8 cellular contexts compared by ENCODE assay signal in the genomic region with DNA sequence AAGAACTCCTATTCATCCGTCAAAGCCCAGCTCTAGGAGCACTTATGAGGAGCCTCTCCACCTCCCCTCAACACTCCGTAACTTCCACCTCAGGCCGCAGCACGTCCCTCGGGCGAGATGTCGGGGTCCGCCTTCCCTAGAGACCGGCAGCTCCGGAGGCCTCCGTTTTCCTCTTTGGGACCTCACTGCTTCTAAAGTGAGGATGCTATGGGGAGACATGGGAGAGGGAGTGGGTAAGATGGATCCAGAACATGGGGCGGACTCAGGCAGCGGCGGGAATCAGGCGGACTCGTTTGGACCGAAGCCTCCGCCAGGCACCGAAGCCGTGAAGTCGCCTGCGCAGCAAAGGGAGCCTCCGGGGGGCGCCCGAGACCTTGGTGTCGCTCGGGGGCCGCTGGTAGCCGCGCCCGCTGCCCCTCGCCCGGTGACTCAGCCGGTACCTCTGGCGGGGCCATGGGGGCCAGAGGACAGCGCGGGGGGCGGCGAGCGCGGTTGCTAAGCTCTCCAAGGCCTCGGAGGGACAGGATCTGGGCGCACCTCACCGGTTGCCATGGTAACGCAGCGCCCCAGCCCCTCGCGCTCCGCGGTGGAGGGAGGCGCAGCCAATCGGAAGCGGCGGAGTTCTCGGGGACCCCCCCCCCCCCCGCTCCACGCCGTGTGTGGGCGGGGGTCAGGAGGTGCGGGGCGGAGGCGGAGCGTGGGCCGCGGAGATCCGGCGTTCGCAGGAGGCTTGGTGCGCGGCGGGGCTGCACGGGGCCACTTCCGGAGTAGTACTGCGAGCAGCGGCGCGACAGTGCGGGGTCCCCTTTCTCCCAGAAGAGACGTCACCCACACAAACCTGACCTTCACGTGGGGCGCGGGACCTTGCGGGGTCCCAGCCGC. TPM values are rescaled to one million over a fixed set of nuclear protein-coding genes. Genes with fewer than 3 reads are reported as not detected.
A peak's percentile ranks its signal among the peaks of the same experiment; 100 is the strongest.
DNase-seq lines count a peak whose midpoint lies in the region; ATAC-seq and TF ChIP-seq lines count a peak whose summit lies in the region.

No MANE protein-coding gene starts in this region.

- DNase-seq in EH (ENCODE audit: low read depth) (peak; percentile 77), NB4 (ENCODE audit: low read depth) (peak; percentile 69), WTC11 (ENCODE audit: low spot score) (peak; percentile 83), cardiac fibroblast (ENCODE audit: low read depth in 2 of 2) (peak; percentile 74 to 80), kidney epithelial cell (ENCODE audit: low read depth) (no peak)
- peak; percentile 65 for DNase-seq in stimulated activated CD4-positive, alpha-beta T cell treated with anti-CD3 and anti-CD28 coated beads, Interleukin-2, amount 100 ng/mL, for 4 hours (ENCODE audit: low read depth)

- peaks cover 69% of the 10 kb centered on the region for H3K27me3 Mint-ChIP-seq in WTC11 (ENCODE audit: low read depth)

- H3K27me3 ChIP-seq in kidney epithelial cell (ENCODE audit: control insufficient read depth, insufficient read depth, low read length) = peaks cover 37% of the 10 kb centered on the region

- no peaks in the 10 kb centered on the region for H3K36me3 ChIP-seq in kidney epithelial cell (ENCODE audit: control insufficient read depth, insufficient read depth, low read length)

- no peak overlapping the region for H3K4me3 ChIP-seq in NB4 (ENCODE audit: low read depth, low read length)
- peak overlapping the region; percentile 38 to 69 for H3K4me3 ChIP-seq in cardiac fibroblast (replicated peaks in 1 of 2; ENCODE audit: low read depth in 2 of 2, low read length in 2 of 2)
- peak overlapping the region; percentile 39 for H3K4me3 ChIP-seq in kidney epithelial cell (ENCODE audit: low read depth, low read length)

- no peaks in the 10 kb centered on the region for H3K36me3 Mint-ChIP-seq in WTC11

- TF ChIP-seq POLR2A in NB4 (IDR thresholded peaks at IDR 0.05; ENCODE audit: extremely low read depth, insufficient read length) = no peak

- POLR2A ChIA-PET in WTC11 (lab: Charles Lee) = no interaction called here

- H3K4me3 Mint-ChIP-seq in WTC11 = peak overlapping the region; percentile 60

- peak; percentile 6 for ATAC-seq in WTC11
- ATAC-seq in GM19035 (IDR thresholded peaks at IDR 0.05; ENCODE audit: unreplicated experiment) = no peak
- ATAC-seq in HG03571 (IDR thresholded peaks at IDR 0.05; ENCODE audit: unreplicated experiment) = no peak

- H3K4me1 Mint-ChIP-seq in WTC11 = no peaks in the 10 kb centered on the region

- TF ChIP-seq CTCF in NB4 (IDR thresholded peaks at IDR 0.05; ENCODE audit: low read depth, low read length) = peak; percentile 26
- peak; percentile 21; the same call in 1 of the 2 replicates for TF ChIP-seq CTCF in WTC11 (IDR thresholded peaks at IDR 0.05)
- TF ChIP-seq CTCF in cardiac fibroblast (IDR thresholded peaks at IDR 0.05; ENCODE audit: low read depth, low read length) = peak; percentile 43
- peak; percentile 61 for TF ChIP-seq CTCF in kidney epithelial cell (IDR thresholded peaks at IDR 0.05; ENCODE audit: insufficient read depth, low read length, poor library complexity, severe bottlenecking)

- H3K9me3 Mint-ChIP-seq in WTC11 = no peaks in the 10 kb centered on the region

- CTCF ChIA-PET in WTC11 (lab: Charles Lee) = interaction anchor here (0.7 to 6.2 kb wide), 26 partner anchors 12 to 316 kb away, joined by 3 to 229 read pairs (median 4); partner anchors contain the start of genes OVCA2, SMG6 and SRR

- H3K27ac Mint-ChIP-seq in WTC11 = no peak overlapping the region

TF ChIP-seq in WTC11, 78 proteins besides CTCF, POLR2A, EP300 and RAD21 (continues in another document):
- TF ChIP-seq PRDM15 (CRISPR knock-in tag; IDR thresholded peaks at IDR 0.05) (peak; percentile 54), ZMAT4 (CRISPR knock-in tag; IDR thresholded peaks at IDR 0.05) (no peak), MAX (CRISPR knock-in tag; IDR thresholded peaks at IDR 0.05) (0 out of 2 replicates have a peak, but pooled peaks have one; percentile 16), HMGXB4 (CRISPR knock-in tag; IDR thresholded peaks at IDR 0.05) (peak; percentile 77; the same call in 1 of the 2 replicates), ATF1 (CRISPR knock-in tag; IDR thresholded peaks at IDR 0.05) (no peak)
- TF ChIP-seq, protein P1, sequence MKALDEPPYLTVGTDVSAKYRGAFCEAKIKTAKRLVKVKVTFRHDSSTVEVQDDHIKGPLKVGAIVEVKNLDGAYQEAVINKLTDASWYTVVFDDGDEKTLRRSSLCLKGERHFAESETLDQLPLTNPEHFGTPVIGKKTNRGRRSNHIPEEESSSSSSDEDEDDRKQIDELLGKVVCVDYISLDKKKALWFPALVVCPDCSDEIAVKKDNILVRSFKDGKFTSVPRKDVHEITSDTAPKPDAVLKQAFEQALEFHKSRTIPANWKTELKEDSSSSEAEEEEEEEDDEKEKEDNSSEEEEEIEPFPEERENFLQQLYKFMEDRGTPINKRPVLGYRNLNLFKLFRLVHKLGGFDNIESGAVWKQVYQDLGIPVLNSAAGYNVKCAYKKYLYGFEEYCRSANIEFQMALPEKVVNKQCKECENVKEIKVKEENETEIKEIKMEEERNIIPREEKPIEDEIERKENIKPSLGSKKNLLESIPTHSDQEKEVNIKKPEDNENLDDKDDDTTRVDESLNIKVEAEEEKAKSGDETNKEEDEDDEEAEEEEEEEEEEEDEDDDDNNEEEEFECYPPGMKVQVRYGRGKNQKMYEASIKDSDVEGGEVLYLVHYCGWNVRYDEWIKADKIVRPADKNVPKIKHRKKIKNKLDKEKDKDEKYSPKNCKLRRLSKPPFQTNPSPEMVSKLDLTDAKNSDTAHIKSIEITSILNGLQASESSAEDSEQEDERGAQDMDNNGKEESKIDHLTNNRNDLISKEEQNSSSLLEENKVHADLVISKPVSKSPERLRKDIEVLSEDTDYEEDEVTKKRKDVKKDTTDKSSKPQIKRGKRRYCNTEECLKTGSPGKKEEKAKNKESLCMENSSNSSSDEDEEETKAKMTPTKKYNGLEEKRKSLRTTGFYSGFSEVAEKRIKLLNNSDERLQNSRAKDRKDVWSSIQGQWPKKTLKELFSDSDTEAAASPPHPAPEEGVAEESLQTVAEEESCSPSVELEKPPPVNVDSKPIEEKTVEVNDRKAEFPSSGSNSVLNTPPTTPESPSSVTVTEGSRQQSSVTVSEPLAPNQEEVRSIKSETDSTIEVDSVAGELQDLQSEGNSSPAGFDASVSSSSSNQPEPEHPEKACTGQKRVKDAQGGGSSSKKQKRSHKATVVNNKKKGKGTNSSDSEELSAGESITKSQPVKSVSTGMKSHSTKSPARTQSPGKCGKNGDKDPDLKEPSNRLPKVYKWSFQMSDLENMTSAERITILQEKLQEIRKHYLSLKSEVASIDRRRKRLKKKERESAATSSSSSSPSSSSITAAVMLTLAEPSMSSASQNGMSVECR (CRISPR knock-in tag; IDR thresholded peaks at IDR 0.05; ENCODE audit: borderline replicate concordance) = peak; percentile 45; the same call in 1 of the 2 replicates

RNA-seq across cellular contexts. Expression of gene HIC1, which starts 1.3 kb away (rescaled TPM):
- total RNA-seq in WTC11 (2021) = 0.37 to 0.46 TPM (median 0.39 TPM) in 3 replicates
- total RNA-seq in kidney epithelial cell = 8.8 and 11.9 TPM in 2 replicates

RNA-seq across cellular contexts. Expression of gene OVCA2, which starts 11.8 kb away (rescaled TPM):
- total RNA-seq in WTC11 (2021) (18.4 to 23.5 TPM (median 20.5 TPM) in 3 replicates), kidney epithelial cell (88.2 and 100 TPM in 2 replicates)

RNA-seq across cellular contexts. Expression of gene DPH1, which starts 23.7 kb away (rescaled TPM):
- 29.5 to 43.2 TPM (median 33.0 TPM) in 3 replicates for total RNA-seq in WTC11 (2021)
- total RNA-seq in kidney epithelial cell = 24.0 and 29.5 TPM in 2 replicates

RNA-seq across cellular contexts. Expression of gene RTN4RL1, which starts 28.5 kb away (rescaled TPM):
- total RNA-seq in WTC11 (2021) (0.27 to 0.72 TPM (median 0.37 TPM) in 3 replicates), kidney epithelial cell (0.14 TPM in 1 of 2 replicates, not detected in the other)
